ENCODE assay signal across 12 cellular contexts in genomic region chr2:230601510-230601909, GRCh38.
DNase-seq lines count a peak whose midpoint lies in the region; ATAC-seq and TF ChIP-seq lines count a peak whose summit lies in the region.
"Had no signal": no experiment of that assay in that cellular context is flagged by ENCODE, and none has a peak within 500 bp of the region (broad histone marks: within the 10 kb centered on the region; RNA-seq: fewer than 3 reads in every experiment).

No MANE protein-coding gene starts in this region.

- TF ChIP-seq CTCF in psoas muscle (IDR thresholded peaks at IDR 0.05): no peak

- WGBS in psoas muscle, 3 donors: 88 to 89% (median 88%) methylated on average over 7 of the region's 7 CpGs

- DNase-seq in NAMALWA (ENCODE audit: low spot score) (peak; percentile 45), cerebellar nuclear complex (lab: John Stamatoyannopoulos, UW) (no peak), GM03348 (ENCODE audit: low spot score) (no peak), DMS79 (lab: John Stamatoyannopoulos, UW) (no peak), psoas muscle (no peak)
- DNase-seq: AML-193; effector CD8-positive, alpha-beta T cell; NCI-H1105 treated with DMSO at 0.1 percent for 48 hours had no signal

- peaks cover 13% of the 10 kb centered on the region for H3K9me3 ChIP-seq in BLaER1
- no peaks in the 10 kb centered on the region for H3K9me3 ChIP-seq in psoas muscle

- intact Hi-C loops in psoas muscle (cut with DNase I): loop anchor here in 1 of 2 donors (10.0 kb wide), 1 partner anchor 797 kb away; no protein-coding TSS in a partner anchor

- H3K4me1 ChIP-seq in BLaER1 (peaks cover 29% of the 10 kb centered on the region), psoas muscle (no peaks in the 10 kb centered on the region)
- H3K4me1 ChIP-seq: parathyroid adenoma had no signal

- ATAC-seq in GM18868 (IDR thresholded peaks at IDR 0.05; ENCODE audit: unreplicated experiment): peak; percentile 71
- ATAC-seq in HG02798 (IDR thresholded peaks at IDR 0.05; ENCODE audit: poor library complexity, unreplicated experiment): peak; percentile 60
- no peak for ATAC-seq in psoas muscle

- no peak overlapping the region for H3K9ac ChIP-seq in BLaER1
- H3K9ac ChIP-seq: parathyroid adenoma had no signal

- H3K36me3 ChIP-seq in BLaER1 (no peaks in the 10 kb centered on the region), psoas muscle (ENCODE audit: insufficient read depth in 1 of 2, low read depth in 1 of 2) (no peaks in the 10 kb centered on the region)

- H3K27ac ChIP-seq in BLaER1 (peak overlapping the region; percentile 79), psoas muscle (no peak overlapping the region)
- H3K27ac ChIP-seq: parathyroid adenoma had no signal

- no peak overlapping the region for H3K4me3 ChIP-seq in BLaER1
- H3K4me3 ChIP-seq in psoas muscle: no peak overlapping the region

- peak overlapping the region; percentile 72 for H3K4me2 ChIP-seq in BLaER1

- H3K27me3 ChIP-seq in BLaER1 (no peaks in the 10 kb centered on the region), psoas muscle (ENCODE audit: insufficient read depth in 3 of 3, low read length in 2 of 3) (no peaks in the 10 kb centered on the region)

- H4K20me1 ChIP-seq in BLaER1: no peaks in the 10 kb centered on the region

Comparison
In these comparisons a context has a peak if more than half of its experiments do, and no peak if none do; other contexts are left out.
1. ATAC-seq: peak in GM18868 (single experiment) and HG02798 (single experiment); none in psoas muscle (0 of 4).